In the genomic region with DNA sequence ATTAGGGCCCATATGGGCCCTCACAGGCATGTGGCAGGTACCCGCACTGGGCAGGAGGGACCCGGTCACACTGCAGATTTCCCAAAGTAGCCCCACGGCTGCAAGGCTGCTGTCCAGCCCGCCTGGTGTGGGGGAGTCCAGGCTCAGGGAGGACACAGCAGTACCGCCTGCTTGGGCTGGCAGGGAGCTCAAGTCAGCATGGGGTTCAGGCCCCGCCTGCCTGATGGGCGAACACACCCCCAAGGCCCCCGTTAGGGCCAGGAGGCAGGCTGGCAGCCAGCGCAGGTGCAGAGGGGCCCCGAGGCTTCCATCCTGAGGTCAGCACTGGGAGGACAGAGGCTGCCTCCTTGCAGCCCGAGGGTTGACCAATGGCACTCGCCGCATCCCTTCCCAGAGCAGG, we compare ENCODE assay signal across 1 cellular context.
TF ChIP-seq lines count a peak whose summit lies in the region.

No MANE protein-coding gene starts in this region.

TF ChIP-seq in WTC11, 78 proteins besides CTCF, POLR2A, EP300 and RAD21 (continued from another document):
- TF ChIP-seq, protein P1, sequence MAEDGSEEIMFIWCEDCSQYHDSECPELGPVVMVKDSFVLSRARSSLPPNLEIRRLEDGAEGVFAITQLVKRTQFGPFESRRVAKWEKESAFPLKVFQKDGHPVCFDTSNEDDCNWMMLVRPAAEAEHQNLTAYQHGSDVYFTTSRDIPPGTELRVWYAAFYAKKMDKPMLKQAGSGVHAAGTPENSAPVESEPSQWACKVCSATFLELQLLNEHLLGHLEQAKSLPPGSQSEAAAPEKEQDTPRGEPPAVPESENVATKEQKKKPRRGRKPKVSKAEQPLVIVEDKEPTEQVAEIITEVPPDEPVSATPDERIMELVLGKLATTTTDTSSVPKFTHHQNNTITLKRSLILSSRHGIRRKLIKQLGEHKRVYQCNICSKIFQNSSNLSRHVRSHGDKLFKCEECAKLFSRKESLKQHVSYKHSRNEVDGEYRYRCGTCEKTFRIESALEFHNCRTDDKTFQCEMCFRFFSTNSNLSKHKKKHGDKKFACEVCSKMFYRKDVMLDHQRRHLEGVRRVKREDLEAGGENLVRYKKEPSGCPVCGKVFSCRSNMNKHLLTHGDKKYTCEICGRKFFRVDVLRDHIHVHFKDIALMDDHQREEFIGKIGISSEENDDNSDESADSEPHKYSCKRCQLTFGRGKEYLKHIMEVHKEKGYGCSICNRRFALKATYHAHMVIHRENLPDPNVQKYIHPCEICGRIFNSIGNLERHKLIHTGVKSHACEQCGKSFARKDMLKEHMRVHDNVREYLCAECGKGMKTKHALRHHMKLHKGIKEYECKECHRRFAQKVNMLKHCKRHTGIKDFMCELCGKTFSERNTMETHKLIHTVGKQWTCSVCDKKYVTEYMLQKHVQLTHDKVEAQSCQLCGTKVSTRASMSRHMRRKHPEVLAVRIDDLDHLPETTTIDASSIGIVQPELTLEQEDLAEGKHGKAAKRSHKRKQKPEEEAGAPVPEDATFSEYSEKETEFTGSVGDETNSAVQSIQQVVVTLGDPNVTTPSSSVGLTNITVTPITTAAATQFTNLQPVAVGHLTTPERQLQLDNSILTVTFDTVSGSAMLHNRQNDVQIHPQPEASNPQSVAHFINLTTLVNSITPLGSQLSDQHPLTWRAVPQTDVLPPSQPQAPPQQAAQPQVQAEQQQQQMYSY (CRISPR knock-in tag; IDR thresholded peaks at IDR 0.05) = no peak
TF ChIP-seq in WTC11: peak in this region for 0.
